13 cellular contexts compared by ENCODE assay signal in genomic region chr5:126814721-126815404, GRCh38. TPM values are rescaled to one million over a fixed set of nuclear protein-coding genes. Genes with fewer than 3 reads are reported as not detected.
A peak's percentile ranks its signal among the peaks of the same experiment; 100 is the strongest.
DNase-seq lines count a peak whose midpoint lies in the region; ATAC-seq, FAIRE-seq and TF ChIP-seq lines count a peak whose summit lies in the region.
"Had no signal": no experiment of that assay in that cellular context is flagged by ENCODE, and none has a peak within 500 bp of the region (broad histone marks: within the 10 kb centered on the region; RNA-seq: fewer than 3 reads in every experiment).

No MANE protein-coding gene starts in this region.

- no peak overlapping the region for H3K56ac ChIP-seq in H9 (ENCODE audit: insufficient read length, low read depth, low read length)

- H4K5ac ChIP-seq in H9 (ENCODE audit: insufficient read length, low read depth, low read length), result no peak overlapping the region

- H3K4me1 ChIP-seq in H9 (ENCODE audit: insufficient read depth, low read length) (no peaks in the 10 kb centered on the region), right lobe of liver (no peaks in the 10 kb centered on the region)

- no peak overlapping the region for H4K91ac ChIP-seq in H9 (ENCODE audit: insufficient read length, low read depth, low read length)

- no peaks in the 10 kb centered on the region for H3K4me1 Mint-ChIP-seq in H9

- H3K27ac Mint-ChIP-seq in H9, result peak overlapping the region in 2 of 3 experiments; percentile 35 to 39; a peak in 2 of 7 replicates
- H3K27ac Mint-ChIP-seq: CD8-positive, alpha-beta T cell had no signal

- no peak for FAIRE-seq in bronchial epithelial cell (lab: Jason Lieb, UNC)
- FAIRE-seq: colon, frontal cortex, kidney had no signal

- H2BK15ac ChIP-seq in H9 (ENCODE audit: low read depth, low read length), result no peak overlapping the region

- peaks cover 52 to 85% (median 78%) of the 10 kb centered on the region in 3 experiments; a peak in 6 of 7 replicates for H3K36me3 Mint-ChIP-seq in H9 (ENCODE audit: insufficient read depth in 1 of 3, low read depth in 3 of 3)

- no peak overlapping the region for H3K9ac ChIP-seq in H9 (ENCODE audit: extremely low read depth, insufficient read length, low read length)

- no peak overlapping the region for H2BK120ac ChIP-seq in H9 (ENCODE audit: low read depth, low read length, poor library complexity, severe bottlenecking)

- no peak overlapping the region for H2AK5ac ChIP-seq in H9 (ENCODE audit: insufficient read length, low read length)

- H2AFZ ChIP-seq in H9 (ENCODE audit: low read length), result no peak overlapping the region

- H3K4ac ChIP-seq in H9 (ENCODE audit: low read depth, low read length), result no peak overlapping the region

- no CpG with 5 or more reads among the region's 2 CpGs for WGBS in H9 (ENCODE audit: extremely low coverage, insufficient read length, low lambda C conversion rate)
- WGBS in right lobe of liver (ENCODE audit: insufficient coverage, low coverage, low lambda C conversion rate, missing lambda C conversion rate), result 81% methylated on average over 1 of the region's 2 CpGs

- H3K4me3 Mint-ChIP-seq in H9, result no peak overlapping the region
- H3K4me3 Mint-ChIP-seq: CD8-positive, alpha-beta T cell had no signal

- no peak overlapping the region for H3K14ac ChIP-seq in H9 (ENCODE audit: insufficient read depth, low read length)

- H3K27me3 ChIP-seq in H9 (ENCODE audit: insufficient read depth, low read length) (no peaks in the 10 kb centered on the region), bronchial epithelial cell (ENCODE audit: control insufficient read depth, insufficient read depth, low read length) (no peaks in the 10 kb centered on the region), right lobe of liver (no peaks in the 10 kb centered on the region)

- H3K4me3 ChIP-seq in AG10803 (ENCODE audit: low read length) (no peak overlapping the region), bronchial epithelial cell (ENCODE audit: low read depth, low read length) (no peak overlapping the region), right lobe of liver (no peak overlapping the region)

- H3T11ph ChIP-seq in H9 (ENCODE audit: low read length), result no peak overlapping the region

- H3K79me2 ChIP-seq in H9 (ENCODE audit: insufficient read depth, low read length), result no peaks in the 10 kb centered on the region

- H3K4me2 ChIP-seq in H9 (ENCODE audit: insufficient read depth, insufficient read length, low read length), result no peak overlapping the region

- no peak overlapping the region for H2BK5ac ChIP-seq in H9 (ENCODE audit: insufficient read length, low read length)

- H3K23me2 ChIP-seq in H9 (ENCODE audit: insufficient read length, low read depth, low read length, poor library complexity, severe bottlenecking), result no peaks in the 10 kb centered on the region

- H3K23ac ChIP-seq in H9 (ENCODE audit: insufficient read length, low read depth, low read length), result no peak overlapping the region

- no peak overlapping the region for H2BK12ac ChIP-seq in H9 (ENCODE audit: insufficient read length, low read depth, low read length)

- H3K27ac ChIP-seq in H9 (ENCODE audit: insufficient read length, low read depth, low read length) (no peak overlapping the region), right lobe of liver (no peak overlapping the region)

- TF ChIP-seq POLR2A in right lobe of liver (IDR thresholded peaks at IDR 0.05), result no peak

- H3K36me3 ChIP-seq in bronchial epithelial cell (ENCODE audit: control insufficient read depth, insufficient read depth, low read length), result no peaks in the 10 kb centered on the region
- no peaks in the 10 kb centered on the region for H3K36me3 ChIP-seq in right lobe of liver

- H3K27me3 Mint-ChIP-seq in H9 (ENCODE audit: low read depth), result no peaks in the 10 kb centered on the region

- no peaks in the 10 kb centered on the region for H3K79me1 ChIP-seq in H9 (ENCODE audit: insufficient read depth, low read depth, low read length, poor library complexity, severe bottlenecking)

- ATAC-seq in HG02642 (IDR thresholded peaks at IDR 0.05; ENCODE audit: poor library complexity, unreplicated experiment) (no peak), GM18909 (IDR thresholded peaks at IDR 0.05; ENCODE audit: poor library complexity, unreplicated experiment) (no peak), right lobe of liver (no peak)
- ATAC-seq: activated naive CD4-positive, alpha-beta T cell treated with anti-CD3 and anti-CD28 coated beads, Interleukin-2, amount 50 U/mL, for 72 hours; CD8-positive, alpha-beta T cell had no signal

- TF ChIP-seq CTCF in AG10803 (conservative IDR thresholded peaks at IDR 0.05; ENCODE audit: low read length) (no peak), H9 (conservative IDR thresholded peaks at IDR 0.05) (no peak), bronchial epithelial cell (IDR thresholded peaks at IDR 0.05; ENCODE audit: insufficient read depth, low read length, severe bottlenecking) (no peak), right lobe of liver (IDR thresholded peaks at IDR 0.05) (no peak)

- H3K18ac ChIP-seq in H9 (ENCODE audit: insufficient read length, low read depth, low read length), result no peak overlapping the region

- DNase-seq in AG10803 (ENCODE audit: low read depth), result peak; percentile 48
- no peak for DNase-seq in H9
- DNase-seq in bronchial epithelial cell (ENCODE audit: low read depth), result peak; percentile 62
- peak; percentile 46 to 54 for DNase-seq in lung microvascular endothelial cell (ENCODE audit: low read depth in 2 of 2)
- no peak for DNase-seq in putamen (ENCODE audit: low spot score)
- no peak for DNase-seq in right lobe of liver
- DNase-seq: CD8-positive, alpha-beta T cell; kidney had no signal

- H4K8ac ChIP-seq in H9 (replicated peaks; ENCODE audit: insufficient read length, low read depth, low read length), result no peak overlapping the region

- H3K9me3 Mint-ChIP-seq in H9, result no peaks in the 10 kb centered on the region
- H3K9me3 Mint-ChIP-seq: activated naive CD4-positive, alpha-beta T cell treated with anti-CD3 and anti-CD28 coated beads, Interleukin-2, amount 50 U/mL, for 72 hours; CD8-positive, alpha-beta T cell had no signal

- H3K9me3 ChIP-seq in H9 (ENCODE audit: control insufficient read depth, low read depth, low read length) (no peaks in the 10 kb centered on the region), right lobe of liver (no peaks in the 10 kb centered on the region)

- no peaks in the 10 kb centered on the region for H4K20me1 ChIP-seq in H9 (ENCODE audit: control insufficient read depth, insufficient read depth, insufficient read length)

- intact Hi-C loops in right lobe of liver (cut with DNase I), result no loop called here

- no peak overlapping the region for H2BK20ac ChIP-seq in H9 (ENCODE audit: low read depth, low read length, poor library complexity, severe bottlenecking)

RNA-seq across cellular contexts. Expression of gene LMNB1, which starts 37.9 kb away (rescaled TPM):
- 211 and 225 TPM in 2 replicates for total RNA-seq in H9 (2021)
- total RNA-seq in bronchial epithelial cell, result 2.6 and 3.9 TPM in 2 replicates
- total RNA-seq in lung microvascular endothelial cell, result 13.3 and 32.0 TPM in 2 replicates
- 10 to 100 TPM in 1 of 6 experiments, 1 to 10 TPM in 5; 3.3 to 13.3 (median 7.1) TPM for total RNA-seq in right lobe of liver

Comparison
In these comparisons a context has a peak if more than half of its experiments do, and no peak if none do; other contexts are left out.
1. DNase-seq: peak in AG10803 (single experiment), bronchial epithelial cell (single experiment) and lung microvascular endothelial cell (2 of 2); none in H9 (single experiment), putamen (single experiment) and right lobe of liver (0 of 3).